Comparison of ENCODE assay signal across 8 cellular contexts in the genomic region with DNA sequence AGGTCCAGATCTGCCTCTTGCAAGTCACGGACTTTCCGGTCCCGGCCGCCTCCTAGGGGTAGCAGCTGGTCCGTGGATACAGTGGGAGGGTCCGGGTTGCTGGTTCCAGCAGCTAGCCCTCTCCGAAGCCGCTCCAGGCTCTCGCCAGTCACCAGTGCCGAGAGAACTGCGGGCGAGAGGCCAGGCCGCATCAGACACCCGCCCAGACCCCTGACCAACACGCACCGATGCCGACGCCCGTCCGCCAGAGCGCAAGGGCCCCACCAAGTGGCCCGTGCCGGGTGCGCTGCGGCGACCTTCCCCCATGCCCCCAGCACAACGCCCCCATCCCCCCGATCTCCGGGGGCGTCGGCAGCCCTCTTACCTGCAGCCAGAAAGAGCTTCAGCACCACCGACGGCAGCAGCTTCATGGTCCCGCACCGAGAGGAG. TPM values are rescaled to one million over a fixed set of nuclear protein-coding genes. Genes with fewer than 3 reads are reported as not detected.
DNase-seq lines count a peak whose midpoint lies in the region; ATAC-seq and TF ChIP-seq lines count a peak whose summit lies in the region.

No MANE protein-coding gene starts in this region.

- in situ Hi-C loops in ACHN (cut with HindIII; ENCODE audit: low pct_ligation_motif_present, low pct_unique_long_range_greater_than_20kb, low sequenced_read_pairs) = no loop called here

- DNase-seq in ACHN = peak; percentile 49
- peak; percentile 25 to 56 for DNase-seq in SW 1271 (lab: John Stamatoyannopoulos, UW)
- no peak for DNase-seq in epithelial cell of proximal tubule (ENCODE audit: low read depth)
- peak; percentile 56 for DNase-seq in ureter (ENCODE audit: low spot score)
- DNase-seq in DMS153 treated with DMSO at 0.1 percent for 48 hours (lab: John Stamatoyannopoulos, UW; ENCODE audit: unreplicated experiment) = no peak

- H3K9me3 ChIP-seq in mononuclear cell (ENCODE audit: low read depth, low read length) = no peaks in the 10 kb centered on the region

- no peaks in the 10 kb centered on the region for H3K27me3 ChIP-seq in mononuclear cell (ENCODE audit: insufficient read depth, low read length)

- H3K4me3 ChIP-seq in epithelial cell of proximal tubule (ENCODE audit: low read depth, low read length) (peak overlapping the region; percentile 76), mononuclear cell (ENCODE audit: low read length) (peak overlapping the region; percentile 43)

- peaks cover 59% of the 10 kb centered on the region for H3K4me1 ChIP-seq in mononuclear cell (ENCODE audit: insufficient read depth, low read length)

- peak; percentile 28 for ATAC-seq in GM18498 (IDR thresholded peaks at IDR 0.05; ENCODE audit: unreplicated experiment)
- peak; percentile 11 for ATAC-seq in HG03196 (IDR thresholded peaks at IDR 0.05; ENCODE audit: unreplicated experiment)

- TF ChIP-seq CTCF in epithelial cell of proximal tubule (conservative IDR thresholded peaks at IDR 0.05; ENCODE audit: low read depth, low read length) = peak; percentile 51

RNA-seq across cellular contexts. Expression of a gene that starts 0.5 kb away (rescaled TPM):
- total RNA-seq in epithelial cell of proximal tubule = 25.0 and 25.6 TPM in 2 replicates
- total RNA-seq in mononuclear cell = 80.5 TPM
- total RNA-seq in ureter = 5.6 TPM

RNA-seq across cellular contexts. Expression of a gene that starts 14.1 kb away (rescaled TPM):
- not detected in 2 replicates for total RNA-seq in epithelial cell of proximal tubule
- 0.10 TPM for total RNA-seq in mononuclear cell
- total RNA-seq in ureter = 0.13 TPM

RNA-seq across cellular contexts. Expression of a gene that starts 43.0 kb away (rescaled TPM):
- 159 and 173 TPM in 2 replicates for total RNA-seq in epithelial cell of proximal tubule
- total RNA-seq in mononuclear cell = 68.2 TPM
- total RNA-seq in ureter = 41.5 TPM

RNA-seq across cellular contexts. Expression of a gene that starts 55.7 kb away (rescaled TPM):
- total RNA-seq in epithelial cell of proximal tubule (28.4 and 32.6 TPM in 2 replicates), mononuclear cell (227 TPM), ureter (201 TPM)

Comparison
In these comparisons a context has a peak if more than half of its experiments do, and no peak if none do; other contexts are left out.
1. DNase-seq: peak in ACHN (single experiment), SW 1271 (2 of 2) and ureter (single experiment); none in epithelial cell of proximal tubule (single experiment) and DMS153 treated with DMSO at 0.1 percent for 48 hours (single experiment).